Comparison of ENCODE assay signal across 8 cellular contexts in genomic region chr2:26330114-26330581, GRCh38. TPM values are rescaled to one million over a fixed set of nuclear protein-coding genes. Genes with fewer than 3 reads are reported as not detected.
DNase-seq lines count a peak whose midpoint lies in the region; ATAC-seq, FAIRE-seq and TF ChIP-seq lines count a peak whose summit lies in the region.

No MANE protein-coding gene starts in this region.

- FAIRE-seq in colon (lab: Jason Lieb, UNC) = peak; percentile 21

- H3K4me1 Mint-ChIP-seq in activated CD4-positive, alpha-beta T cell treated with anti-CD3 and anti-CD28 coated beads, Interleukin-2, amount 10 ng/mL, durations not matched to agents 24 days and 14 days = peaks cover 18% of the 10 kb centered on the region

- peak overlapping the region; percentile 36 for H3K27ac Mint-ChIP-seq in activated CD4-positive, alpha-beta T cell treated with anti-CD3 and anti-CD28 coated beads, Interleukin-2, amount 10 ng/mL, durations not matched to agents 24 days and 14 days

- no peaks in the 10 kb centered on the region for H3K36me3 ChIP-seq in liver (ENCODE audit: control insufficient read depth in 4 of 4, insufficient read depth in 3 of 4, low read depth in 1 of 4, low read length in 3 of 4)

- ATAC-seq in GM18498 (IDR thresholded peaks at IDR 0.05; ENCODE audit: unreplicated experiment) (peak; percentile 75), HG03521 (IDR thresholded peaks at IDR 0.05; ENCODE audit: unreplicated experiment) (peak; percentile 65), HG02970 (IDR thresholded peaks at IDR 0.05; ENCODE audit: low FRiP score, unreplicated experiment) (no peak)

- intact Hi-C loops in activated CD4-positive, alpha-beta T cell treated with anti-CD3 and anti-CD28 coated beads, Interleukin-2, amount 10 ng/mL, durations not matched to agents 24 days and 14 days (cut with micrococcal nuclease) = loop anchor here (1.0 to 5.0 kb wide), 2 partner anchors 85 to 158 kb away; partner anchors contain the start of gene GAREM2

- peak; percentile 64 for DNase-seq in NCI-H774 (lab: John Stamatoyannopoulos, UW)
- DNase-seq in activated CD4-positive, alpha-beta T cell treated with anti-CD3 and anti-CD28 coated beads, Interleukin-2, amount 10 ng/mL, durations not matched to agents 24 days and 14 days = peak; percentile 95
- DNase-seq in stimulated activated CD4-positive, alpha-beta T cell treated with anti-CD3 and anti-CD28 coated beads, TNF-alpha, amount 100 ng/mL, for 24 hours (ENCODE audit: low read depth in 3 of 3) = peak; percentile 62 to 83 (median 62)

- H3K9me3 ChIP-seq in liver (ENCODE audit: control insufficient read depth in 4 of 4, low read length in 3 of 4) = no peaks in the 10 kb centered on the region

- TF ChIP-seq RAD21 in liver (IDR thresholded peaks at IDR 0.05) = peak; percentile 96 to 97

- no peaks in the 10 kb centered on the region for H3K9me3 Mint-ChIP-seq in activated CD4-positive, alpha-beta T cell treated with anti-CD3 and anti-CD28 coated beads, Interleukin-2, amount 10 ng/mL, durations not matched to agents 24 days and 14 days

- no peaks in the 10 kb centered on the region for H3K27me3 ChIP-seq in liver (ENCODE audit: control insufficient read depth in 4 of 4, insufficient read depth in 4 of 4, low read length in 3 of 4)

- H3K4me1 ChIP-seq in liver (ENCODE audit: control insufficient read depth in 4 of 4, insufficient read depth in 4 of 4, low read length in 3 of 4) = no peaks in the 10 kb centered on the region

- H3K9ac ChIP-seq in liver (ENCODE audit: low read depth in 1 of 2, low read length in 2 of 2) = no peak overlapping the region

- H3K27me3 Mint-ChIP-seq in activated CD4-positive, alpha-beta T cell treated with anti-CD3 and anti-CD28 coated beads, Interleukin-2, amount 10 ng/mL, durations not matched to agents 24 days and 14 days = peaks cover 2% of the 10 kb centered on the region

- H3K4me3 Mint-ChIP-seq in activated CD4-positive, alpha-beta T cell treated with anti-CD3 and anti-CD28 coated beads, Interleukin-2, amount 10 ng/mL, durations not matched to agents 24 days and 14 days = no peak overlapping the region

- 10% methylated on average over 8 of the region's 8 CpGs for WGBS in liver

- TF ChIP-seq CTCF in liver (IDR thresholded peaks at IDR 0.05; ENCODE audit: low read depth, low read length, missing input control) = peak; percentile 89

- no peak overlapping the region for H3K27ac ChIP-seq in liver (ENCODE audit: low read depth in 1 of 2, low read length in 2 of 2)

- no peaks in the 10 kb centered on the region for H3K36me3 Mint-ChIP-seq in activated CD4-positive, alpha-beta T cell treated with anti-CD3 and anti-CD28 coated beads, Interleukin-2, amount 10 ng/mL, durations not matched to agents 24 days and 14 days (ENCODE audit: low read depth)

- H3K4me3 ChIP-seq in liver (ENCODE audit: low read depth in 1 of 3, low read length in 3 of 3) = no peak overlapping the region

TF ChIP-seq in liver, 16 proteins besides CTCF, POLR2A, EP300 and RAD21:
- TF ChIP-seq RXRA (IDR thresholded peaks at IDR 0.05) = peak in 1 of 2 donors; percentile 36
- TF ChIP-seq HNF4A (conservative IDR thresholded peaks at IDR 0.05) = peak in 1 of 2 donors; percentile 23
- TF ChIP-seq NR2F2 (IDR thresholded peaks at IDR 0.05) = no peak

RNA-seq across cellular contexts. Expression of gene SELENOI, which starts 15.8 kb away (rescaled TPM):
- 63.7 and 68.8 TPM in 2 replicates for total RNA-seq in activated CD4-positive, alpha-beta T cell treated with anti-CD3 and anti-CD28 coated beads, Interleukin-2, amount 10 ng/mL, durations not matched to agents 24 days and 14 days
- 10 to 100 TPM; 24.6 to 55.9 TPM for total RNA-seq in liver
- polyA plus RNA-seq in liver = 10 to 100 TPM in 1 of 2 donors, 1 to 10 TPM in 1; 6.2 to 10.3 TPM

RNA-seq across cellular contexts. Expression of gene ADGRF3, which starts 16.4 kb away (rescaled TPM):
- total RNA-seq in activated CD4-positive, alpha-beta T cell treated with anti-CD3 and anti-CD28 coated beads, Interleukin-2, amount 10 ng/mL, durations not matched to agents 24 days and 14 days = 3.4 and 3.5 TPM in 2 replicates
- under 1 TPM; 0.09 to 0.25 TPM for total RNA-seq in liver
- polyA plus RNA-seq in liver = under 1 TPM; 0.07 to 0.10 TPM
